17 cellular contexts compared by ENCODE assay signal in the genomic region with DNA sequence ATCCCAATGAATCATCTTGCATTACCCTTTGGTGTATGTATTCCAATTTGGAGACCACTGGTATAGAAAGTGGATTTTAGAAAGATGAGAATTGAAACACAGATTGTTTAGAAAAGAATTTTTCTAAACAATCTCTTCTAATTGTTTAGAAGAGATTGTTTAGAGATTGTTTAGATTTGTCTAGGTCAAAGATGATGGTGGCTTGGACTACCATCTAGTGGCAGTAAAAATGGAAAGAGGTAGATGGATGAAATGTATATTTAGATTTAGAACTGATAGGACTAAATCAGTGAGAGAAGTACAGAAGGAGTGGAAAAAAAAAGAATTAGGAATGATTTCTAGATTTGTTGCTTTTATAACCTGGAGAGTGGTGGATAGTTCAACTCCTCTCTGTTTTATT.
DNase-seq lines count a peak whose midpoint lies in the region; ATAC-seq, FAIRE-seq and TF ChIP-seq lines count a peak whose summit lies in the region.
"Had no signal": no experiment of that assay in that cellular context is flagged by ENCODE, and none has a peak within 500 bp of the region (broad histone marks: within the 10 kb centered on the region; RNA-seq: fewer than 3 reads in every experiment).

No MANE protein-coding gene starts in this region.

- peaks cover 99% of the 10 kb centered on the region for H3K79me2 ChIP-seq in SK-N-SH (ENCODE audit: insufficient read depth)
- H3K79me2 ChIP-seq in GM12878 (ENCODE audit: control insufficient read depth, insufficient read depth, low read length), result no peaks in the 10 kb centered on the region
- peaks cover 51% of the 10 kb centered on the region for H3K79me2 ChIP-seq in osteoblast (ENCODE audit: insufficient read depth, low read length)

- in situ Hi-C loops in GM12878 (cut with MboI), result no loop called here

- H3K9me3 ChIP-seq in SK-N-SH (no peaks in the 10 kb centered on the region), GM12878 (replicated peaks; ENCODE audit: control insufficient read depth, insufficient read depth, low read length) (peaks cover 3% of the 10 kb centered on the region), osteoblast (ENCODE audit: low read depth, low read length) (no peaks in the 10 kb centered on the region)

- H3K4me3 ChIP-seq in SK-N-SH (ENCODE audit: low read depth in 2 of 2, low read length in 1 of 2) (no peak overlapping the region), GM12878 (no peak overlapping the region), osteoblast (ENCODE audit: insufficient read depth, low read length) (no peak overlapping the region)
- H3K4me3 ChIP-seq: SK-N-MC had no signal

- intact Hi-C loops in GM12878 (cut with micrococcal nuclease; ENCODE audit: unreplicated experiment), result loop anchor here (5.0 to 10.0 kb wide), 4 partner anchors 87 to 514 kb away; no protein-coding TSS in a partner anchor

- SMC1A ChIA-PET in GM12878 (lab: Charles Lee; ENCODE audit: uncharacterized antibody, unreplicated experiment), result interaction anchor here (1.1 to 1.3 kb wide), 2 partner anchors 124 to 631 kb away, joined by 3 read pairs; no protein-coding TSS in a partner anchor

- CTCF ChIA-PET in SK-N-SH (lab: Yijun Ruan, JAX), result no interaction called here
- CTCF ChIA-PET in GM12878 (lab: Yijun Ruan, JAX), result no interaction called here

- H3K27ac ChIP-seq in SK-N-SH (ENCODE audit: low read depth in 2 of 2, low read length in 1 of 2) (no peak overlapping the region), GM12878 (ENCODE audit: control insufficient read depth, insufficient read depth) (no peak overlapping the region), osteoblast (ENCODE audit: low read depth, low read length) (no peak overlapping the region)
- H3K27ac ChIP-seq: SK-N-MC had no signal

- no peaks in the 10 kb centered on the region for H3K27me3 Mint-ChIP-seq in HFFc6 (ENCODE audit: insufficient read depth)

- H4K20me1 ChIP-seq in SK-N-SH (ENCODE audit: insufficient read depth) (peaks cover 16% of the 10 kb centered on the region; the same call in 1 of the 2 replicates), GM12878 (ENCODE audit: control insufficient read depth, insufficient read depth) (no peaks in the 10 kb centered on the region), osteoblast (ENCODE audit: insufficient read depth, low read length) (peaks cover 3% of the 10 kb centered on the region)

- no TSS peak for BruUV-seq in GM12878 (replicated peaks; lab: Mats Ljungman, UMichigan)

- H3K9ac ChIP-seq in SK-N-SH (no peak overlapping the region), GM12878 (ENCODE audit: control insufficient read depth, insufficient read depth, low read length) (no peak overlapping the region)

- RAD21 ChIA-PET in GM12878 (lab: Charles Lee; ENCODE audit: unreplicated experiment), result no interaction called here

- no peak overlapping the region for H3K27ac Mint-ChIP-seq in HFFc6
- H3K27ac Mint-ChIP-seq: activated CD4-positive, alpha-beta memory T cell treated with anti-CD3 and anti-CD28 coated beads, Interleukin-2, amount 10 ng/mL, durations not matched to agents 7 days and 5 days; brain had no signal

- no peak for TF ChIP-seq EP300 in SK-N-SH (IDR thresholded peaks at IDR 0.05; ENCODE audit: borderline replicate concordance in 1 of 2, low read depth in 1 of 2, low read length in 1 of 2)
- TF ChIP-seq EP300 in GM12878 (IDR thresholded peaks at IDR 0.05; ENCODE audit: borderline replicate concordance in 1 of 2, control insufficient read depth in 1 of 2, low read depth in 2 of 2, low read length in 2 of 2), result no peak

- H3K27me3 ChIP-seq in SK-N-SH (ENCODE audit: insufficient read depth) (no peaks in the 10 kb centered on the region), GM12878 (replicated peaks in 1 of 2; ENCODE audit: control insufficient read depth in 2 of 2, insufficient read depth in 2 of 2, low read length in 1 of 2) (no peaks in the 10 kb centered on the region), osteoblast (ENCODE audit: insufficient read depth, low read length) (no peaks in the 10 kb centered on the region)

- ATAC-seq in SK-N-SH treated with all-trans-retinoic acid at 6 μM for 48 hours, result no peak
- ATAC-seq in GM12878, result peak; percentile 52; the same call in 1 of the 3 replicates
- no peak for ATAC-seq in HG02678 (IDR thresholded peaks at IDR 0.05; ENCODE audit: unreplicated experiment)
- no peak for ATAC-seq in HG03439 (IDR thresholded peaks at IDR 0.05; ENCODE audit: unreplicated experiment)

- peaks cover 0 to 10% of the 10 kb centered on the region in 2 experiments; a peak in 1 of 4 replicates for H3K4me1 ChIP-seq in SK-N-SH (ENCODE audit: control insufficient read depth in 1 of 2, insufficient read depth in 2 of 2, low read depth in 1 of 2, low read length in 1 of 2)
- H3K4me1 ChIP-seq in GM12878 (ENCODE audit: control insufficient read depth, insufficient read depth, low read length), result no peaks in the 10 kb centered on the region
- no peaks in the 10 kb centered on the region for H3K4me1 ChIP-seq in osteoblast (ENCODE audit: insufficient read depth, low read length)

- H3K4me3 Mint-ChIP-seq in HFFc6, result no peak overlapping the region
- H3K4me3 Mint-ChIP-seq: activated CD4-positive, alpha-beta memory T cell treated with anti-CD3 and anti-CD28 coated beads, Interleukin-2, amount 10 ng/mL, durations not matched to agents 7 days and 5 days; brain had no signal

- POLR2A ChIA-PET in SK-N-SH (lab: Yijun Ruan, JAX), result no interaction called here
- POLR2A ChIA-PET in GM12878 (lab: Charles Lee), result no interaction called here

- peak; percentile 35 for TF ChIP-seq CTCF in SK-N-SH (IDR thresholded peaks at IDR 0.05)
- peak; percentile 46 for TF ChIP-seq CTCF in HFFc6 (IDR thresholded peaks at IDR 0.05)
- peak in 1 of 3 experiments; percentile 24; a peak in 2 of 6 replicates for TF ChIP-seq CTCF in GM12878 (IDR thresholded peaks at IDR 0.05 in 2 of 3, conservative IDR thresholded peaks at IDR 0.05 in 1 of 3; ENCODE audit: control insufficient read depth in 2 of 3, extremely low read depth in 1 of 3, insufficient read depth in 1 of 3, low read depth in 3 of 3, low read length in 3 of 3)
- TF ChIP-seq CTCF in osteoblast (IDR thresholded peaks at IDR 0.05; ENCODE audit: extremely low read depth, low read depth, low read length), result peak; percentile 16

- peaks cover 16% of the 10 kb centered on the region for H3F3A ChIP-seq in SK-N-SH (replicated peaks; ENCODE audit: insufficient read depth)

- no peak; the same call in 1 of the 2 replicates for TF ChIP-seq RAD21 in SK-N-SH (IDR thresholded peaks at IDR 0.05; ENCODE audit: low read length)
- TF ChIP-seq RAD21 in GM12878 (IDR thresholded peaks at IDR 0.05; ENCODE audit: insufficient read depth, low read depth, low read length), result peak; percentile 77

- H3K4me1 Mint-ChIP-seq in HFFc6 (ENCODE audit: low read depth), result no peaks in the 10 kb centered on the region
- H3K4me1 Mint-ChIP-seq: brain had no signal

- H3K4me2 ChIP-seq in SK-N-SH, result no peak overlapping the region
- no peak overlapping the region for H3K4me2 ChIP-seq in GM12878 (ENCODE audit: control insufficient read depth, insufficient read depth)
- no peak overlapping the region for H3K4me2 ChIP-seq in osteoblast (ENCODE audit: insufficient read depth, low read length)

- no peak for DNase-seq in SK-N-SH
- DNase-seq in HFFc6, result no peak
- no peak for DNase-seq in GM12878 (ENCODE audit: low read depth, low spot score)
- no peak for DNase-seq in osteoblast (ENCODE audit: insufficient read length, low spot score, missing footprints)
- no peak for DNase-seq in A172 (ENCODE audit: low spot score)
- DNase-seq: activated CD4-positive, alpha-beta memory T cell treated with anti-CD3 and anti-CD28 coated beads, Interleukin-2, amount 10 ng/mL, durations not matched to agents 7 days and 5 days; activated gamma-delta T cell treated with Interleukin-2 at 50 U/mL for 16 hours; NCI-H1694; NCI-H774; nucleus accumbens; small intestine had no signal

- no peak for TF ChIP-seq POLR2A in GM12878 (IDR thresholded peaks at IDR 0.05; ENCODE audit: low read depth, low read length)

- H2AFZ ChIP-seq in SK-N-SH (ENCODE audit: low read depth) (no peak overlapping the region), GM12878 (ENCODE audit: control insufficient read depth, low read depth, low read length) (no peak overlapping the region), osteoblast (ENCODE audit: low read length) (no peak overlapping the region)

- H3K36me3 ChIP-seq in SK-N-SH (replicated peaks in 1 of 2; ENCODE audit: control insufficient read depth in 1 of 2, insufficient read depth in 2 of 2, low read length in 1 of 2) (peaks cover 2 to 32% of the 10 kb centered on the region in 2 experiments), GM12878 (ENCODE audit: control insufficient read depth in 2 of 2, insufficient read depth in 2 of 2, low read length in 1 of 2) (no peaks in the 10 kb centered on the region), osteoblast (ENCODE audit: insufficient read depth, low read length) (no peaks in the 10 kb centered on the region)

- FAIRE-seq in GM12878 (lab: Jason Lieb, UNC), result no peak
- FAIRE-seq: GM12891, small intestine had no signal

- H3K9me3 Mint-ChIP-seq in HFFc6, result no peaks in the 10 kb centered on the region

- no peaks in the 10 kb centered on the region for H3K9me2 ChIP-seq in SK-N-SH

- H3K36me3 Mint-ChIP-seq in HFFc6 (ENCODE audit: low read depth), result peaks cover 6% of the 10 kb centered on the region; the same call in 1 of the 2 replicates
- H3K36me3 Mint-ChIP-seq: brain had no signal

TF ChIP-seq in SK-N-SH, 30 proteins besides CTCF, POLR2A, EP300 and RAD21:
- TF ChIP-seq RCOR1 (IDR thresholded peaks at IDR 0.05; ENCODE audit: low read length) (no peak), MXI1 (IDR thresholded peaks at IDR 0.05; ENCODE audit: low read depth, low read length) (no peak)

TF ChIP-seq in SK-N-SH treated with all-trans-retinoic acid at 6 μM for 48 hours, 23 proteins besides CTCF, POLR2A, EP300 and RAD21 (continues in another document):
- no peak for TF ChIP-seq SNAI2 (CRISPR knock-in tag; IDR thresholded peaks at IDR 0.05)

TF ChIP-seq in GM12878, 131 proteins besides CTCF, POLR2A, EP300 and RAD21:
- TF ChIP-seq SMC3 (IDR thresholded peaks at IDR 0.05; ENCODE audit: borderline replicate concordance, low read length), result peak; percentile 29; the same call in 1 of the 2 replicates
- TF ChIP-seq CREB1 (IDR thresholded peaks at IDR 0.05; ENCODE audit: low read depth), result no peak
